Comparison of ENCODE assay signal across 1 cellular context in genomic region chr1:61241411-61241838, GRCh38.
TF ChIP-seq lines count a peak whose summit lies in the region.

No MANE protein-coding gene starts in this region.

TF ChIP-seq in SK-N-SH treated with all-trans-retinoic acid at 6 μM for 48 hours, 23 proteins besides CTCF, POLR2A, EP300 and RAD21 (continued from another document):
- no peak for TF ChIP-seq ZC3H10 (CRISPR knock-in tag; IDR thresholded peaks at IDR 0.05)
